ENCODE assay signal across 12 cellular contexts in genomic region chr2:173580869-173581268, GRCh38.
DNase-seq lines count a peak whose midpoint lies in the region; ATAC-seq and TF ChIP-seq lines count a peak whose summit lies in the region.
"Had no signal": no experiment of that assay in that cellular context is flagged by ENCODE, and none has a peak within 500 bp of the region (broad histone marks: within the 10 kb centered on the region; RNA-seq: fewer than 3 reads in every experiment).

No MANE protein-coding gene starts in this region.

- TF ChIP-seq POLR2A in transverse colon (IDR thresholded peaks at IDR 0.05): no peak

- no peak overlapping the region for H2AFZ ChIP-seq in hepatocyte

- ATAC-seq in HG02840 (IDR thresholded peaks at IDR 0.05; ENCODE audit: low FRiP score, unreplicated experiment) (no peak), GM18858 (IDR thresholded peaks at IDR 0.05; ENCODE audit: unreplicated experiment) (no peak)

- no peak overlapping the region for H3K27ac ChIP-seq in BLaER1 treated with 17β-estradiol and CSF1 and Interleukin-3, amounts not matched to agents 10 nM and 100 nM
- H3K27ac ChIP-seq in SJCRH30 (peak overlapping the region; percentile 6; the same call in 1 of the 2 replicates), hepatocyte (no peak overlapping the region), transverse colon (no peak overlapping the region)
- H3K27ac ChIP-seq: HL-60 had no signal

- H3K9me3 Mint-ChIP-seq in nephron: peaks cover 2% of the 10 kb centered on the region

- H3K27ac Mint-ChIP-seq in nephron: peak overlapping the region; percentile 38 to 80 (median 46)
- H3K27ac Mint-ChIP-seq: CD4-positive, CD25-positive, alpha-beta regulatory T cell had no signal

- peak overlapping the region in 6 of 11 experiments; percentile 7 to 56 (median 46); a peak in 9 of 22 replicates for H3K4me2 ChIP-seq in BLaER1 treated with 17β-estradiol and CSF1 and Interleukin-3, amounts not matched to agents 10 nM and 100 nM
- H3K4me2 ChIP-seq in hepatocyte: no peak overlapping the region

- H3K9me3 ChIP-seq in BLaER1 treated with 17β-estradiol and CSF1 and Interleukin-3, amounts not matched to agents 10 nM and 100 nM (replicated peaks in 1 of 11): no peaks in the 10 kb centered on the region
- H3K9me3 ChIP-seq in SJCRH30 (replicated peaks) (peaks cover 6% of the 10 kb centered on the region), hepatocyte (ENCODE audit: low read depth) (no peaks in the 10 kb centered on the region), transverse colon (no peaks in the 10 kb centered on the region)

- no peak for TF ChIP-seq EP300 in transverse colon (IDR thresholded peaks at IDR 0.05; ENCODE audit: low read depth)

- no peaks in the 10 kb centered on the region for H3K27me3 Mint-ChIP-seq in nephron (ENCODE audit: low read depth)

- no peaks in the 10 kb centered on the region for H3K36me3 Mint-ChIP-seq in nephron (ENCODE audit: low read depth)
- H3K36me3 Mint-ChIP-seq: CD4-positive, CD25-positive, alpha-beta regulatory T cell had no signal

- TF ChIP-seq CTCF in nephron (IDR thresholded peaks at IDR 0.05; ENCODE audit: unreplicated experiment in 3 of 3) (no peak), hepatocyte (IDR thresholded peaks at IDR 0.05; ENCODE audit: poor library complexity) (no peak), transverse colon (IDR thresholded peaks at IDR 0.05) (no peak)

- in situ Hi-C loops in transverse colon (cut with MboI; ENCODE audit: low pct_ligation_motif_present in 1 of 4, low pct_unique_long_range_greater_than_20kb in 1 of 4, low sequenced_read_pairs in 3 of 4): no loop called here

- H3K4me3 Mint-ChIP-seq in nephron: no peak overlapping the region
- H3K4me3 Mint-ChIP-seq: CD4-positive, CD25-positive, alpha-beta regulatory T cell had no signal

- no peaks in the 10 kb centered on the region for H3K36me3 ChIP-seq in BLaER1 treated with 17β-estradiol and CSF1 and Interleukin-3, amounts not matched to agents 10 nM and 100 nM
- H3K36me3 ChIP-seq in SJCRH30: no peaks in the 10 kb centered on the region
- no peaks in the 10 kb centered on the region for H3K36me3 ChIP-seq in hepatocyte (replicated peaks; ENCODE audit: insufficient read depth, low read depth)
- H3K36me3 ChIP-seq in transverse colon: no peaks in the 10 kb centered on the region

- H3K4me3 ChIP-seq in BLaER1 treated with 17β-estradiol and CSF1 and Interleukin-3, amounts not matched to agents 10 nM and 100 nM: no peak overlapping the region
- no peak overlapping the region for H3K4me3 ChIP-seq in SJCRH30
- H3K4me3 ChIP-seq in hepatocyte: no peak overlapping the region
- no peak overlapping the region for H3K4me3 ChIP-seq in transverse colon

- H3K9me2 ChIP-seq in hepatocyte (replicated peaks; ENCODE audit: insufficient read depth): no peaks in the 10 kb centered on the region

- H4K20me1 ChIP-seq in BLaER1 treated with 17β-estradiol and CSF1 and Interleukin-3, amounts not matched to agents 10 nM and 100 nM: no peaks in the 10 kb centered on the region
- no peaks in the 10 kb centered on the region for H4K20me1 ChIP-seq in hepatocyte (ENCODE audit: insufficient read depth, poor library complexity, severe bottlenecking)

- H3K79me2 ChIP-seq in hepatocyte: no peaks in the 10 kb centered on the region

- peak in 1 of 2 experiments; percentile 20 for DNase-seq in SJCRH30
- no peak for DNase-seq in hepatocyte (ENCODE audit: low spot score)
- no peak for DNase-seq in transverse colon
- DNase-seq: CD4-positive, CD25-positive, alpha-beta regulatory T cell; DMS53; GF-D8; HCEC 1CT had no signal

- H3K9ac ChIP-seq in BLaER1 treated with 17β-estradiol and CSF1 and Interleukin-3, amounts not matched to agents 10 nM and 100 nM: no peak overlapping the region

- peaks cover 30% of the 10 kb centered on the region for H3K4me1 Mint-ChIP-seq in nephron
- H3K4me1 Mint-ChIP-seq: CD4-positive, CD25-positive, alpha-beta regulatory T cell had no signal

- H3K4me1 ChIP-seq in BLaER1 treated with 17β-estradiol and CSF1 and Interleukin-3, amounts not matched to agents 10 nM and 100 nM: peaks cover 8 to 28% (median 17%) of the 10 kb centered on the region in 10 experiments; a peak in 15 of 20 replicates
- H3K4me1 ChIP-seq in SJCRH30 (peaks cover 30% of the 10 kb centered on the region), hepatocyte (ENCODE audit: insufficient read depth) (no peaks in the 10 kb centered on the region), transverse colon (no peaks in the 10 kb centered on the region)

- H3K27me3 ChIP-seq in BLaER1 treated with 17β-estradiol and CSF1 and Interleukin-3, amounts not matched to agents 10 nM and 100 nM: no peaks in the 10 kb centered on the region
- no peaks in the 10 kb centered on the region for H3K27me3 ChIP-seq in SJCRH30
- H3K27me3 ChIP-seq in hepatocyte: no peaks in the 10 kb centered on the region
- no peaks in the 10 kb centered on the region for H3K27me3 ChIP-seq in transverse colon

- intact Hi-C loops in transverse colon (cut with DNase I; ENCODE audit: low total_unique reads): no loop called here
